9 cellular contexts compared by ENCODE assay signal in genomic region chr3:154018100-154018696, GRCh38.
A peak's percentile ranks its signal among the peaks of the same experiment; 100 is the strongest.
DNase-seq lines count a peak whose midpoint lies in the region; ATAC-seq, FAIRE-seq and TF ChIP-seq lines count a peak whose summit lies in the region.
"Had no signal": no experiment of that assay in that cellular context is flagged by ENCODE, and none has a peak within 500 bp of the region (broad histone marks: within the 10 kb centered on the region; RNA-seq: fewer than 3 reads in every experiment).

No MANE protein-coding gene starts in this region.

- no peak overlapping the region for H3K14ac ChIP-seq in trophoblast cell (ENCODE audit: low read length)

- H3K36me3 ChIP-seq in CD8-positive, alpha-beta memory T cell (ENCODE audit: insufficient read depth, low read length): no peaks in the 10 kb centered on the region
- no peaks in the 10 kb centered on the region for H3K36me3 ChIP-seq in bronchial epithelial cell (ENCODE audit: control insufficient read depth, insufficient read depth, low read length)
- no peaks in the 10 kb centered on the region for H3K36me3 ChIP-seq in trophoblast cell (ENCODE audit: control insufficient read depth in 1 of 2, insufficient read depth in 2 of 2, low read length in 2 of 2)

- no peak overlapping the region for H2AK5ac ChIP-seq in trophoblast cell (ENCODE audit: low read length)

- no peaks in the 10 kb centered on the region for H3K4me1 ChIP-seq in CD8-positive, alpha-beta memory T cell (ENCODE audit: insufficient read depth, low read length)
- no peaks in the 10 kb centered on the region for H3K4me1 ChIP-seq in trophoblast cell (ENCODE audit: control insufficient read depth in 1 of 2, insufficient read depth in 2 of 2, low read length in 2 of 2)

- H3K36me3 Mint-ChIP-seq in CD8-positive, alpha-beta memory T cell: no peaks in the 10 kb centered on the region

- no peak overlapping the region for H2BK12ac ChIP-seq in trophoblast cell (ENCODE audit: low read length)

- no peak overlapping the region for H3K23ac ChIP-seq in trophoblast cell (ENCODE audit: low read length)

- no peak overlapping the region for H3K4ac ChIP-seq in trophoblast cell (ENCODE audit: low read depth, low read length)

- no peaks in the 10 kb centered on the region for H3K9me3 ChIP-seq in CD8-positive, alpha-beta memory T cell (ENCODE audit: low read length)
- no peaks in the 10 kb centered on the region for H3K9me3 ChIP-seq in trophoblast cell (ENCODE audit: insufficient read depth, low read depth, low read length)

- no peaks in the 10 kb centered on the region for H3K79me1 ChIP-seq in trophoblast cell (ENCODE audit: low read length)

- H3K27me3 ChIP-seq in CD8-positive, alpha-beta memory T cell (ENCODE audit: insufficient read depth, low read length, poor library complexity, severe bottlenecking): no peaks in the 10 kb centered on the region
- H3K27me3 ChIP-seq in bronchial epithelial cell (ENCODE audit: control insufficient read depth, insufficient read depth, low read length): no peaks in the 10 kb centered on the region
- H3K27me3 ChIP-seq in trophoblast cell (ENCODE audit: insufficient read depth, low read length): no peaks in the 10 kb centered on the region

- H3K4me3 ChIP-seq in CD8-positive, alpha-beta memory T cell (ENCODE audit: low read length): no peak overlapping the region
- no peak overlapping the region for H3K4me3 ChIP-seq in bronchial epithelial cell (ENCODE audit: low read depth, low read length)
- H3K4me3 ChIP-seq in trophoblast cell (ENCODE audit: low read depth, low read length): no peak overlapping the region
- H3K4me3 ChIP-seq: SK-N-MC had no signal

- H4K8ac ChIP-seq in trophoblast cell (ENCODE audit: low read depth, low read length): no peak overlapping the region

- H3K9ac ChIP-seq in trophoblast cell (ENCODE audit: low read length): no peak overlapping the region

- H3K18ac ChIP-seq in trophoblast cell (ENCODE audit: low read length): no peak overlapping the region

- peak in 4 of 5 donors; percentile 1 to 12 (median 4) for DNase-seq in CD8-positive, alpha-beta memory T cell
- DNase-seq in SHP77 (lab: John Stamatoyannopoulos, UW) (peak; percentile 39 to 45), bronchial epithelial cell (ENCODE audit: low read depth) (peak; percentile 33), trophoblast cell (peak; percentile 14 to 58), amygdala (lab: John Stamatoyannopoulos, UW) (no peak)

- H2BK5ac ChIP-seq in trophoblast cell (ENCODE audit: low read depth, low read length, poor library complexity): no peak overlapping the region

- no peak overlapping the region for H3K27ac Mint-ChIP-seq in CD8-positive, alpha-beta memory T cell

- H3K27me3 Mint-ChIP-seq in CD8-positive, alpha-beta memory T cell: peaks cover 0 to 9% of the 10 kb centered on the region in 2 donors

- peak; percentile 77 for TF ChIP-seq CTCF in bronchial epithelial cell (IDR thresholded peaks at IDR 0.05; ENCODE audit: insufficient read depth, low read length, severe bottlenecking)

- H3K79me2 ChIP-seq in trophoblast cell (ENCODE audit: control insufficient read depth, insufficient read depth, low read length, poor library complexity): no peaks in the 10 kb centered on the region

- H2AFZ ChIP-seq in trophoblast cell (ENCODE audit: insufficient read depth, low read length, poor library complexity): no peak overlapping the region

- no peaks in the 10 kb centered on the region for H3K4me1 Mint-ChIP-seq in CD8-positive, alpha-beta memory T cell

- FAIRE-seq in bronchial epithelial cell (lab: Jason Lieb, UNC): no peak

- no peaks in the 10 kb centered on the region for H3K9me3 Mint-ChIP-seq in CD8-positive, alpha-beta memory T cell

- H3K4me3 Mint-ChIP-seq in CD8-positive, alpha-beta memory T cell: no peak overlapping the region

- H4K91ac ChIP-seq in trophoblast cell (ENCODE audit: low read depth, low read length): no peak overlapping the region

- no CpG with 5 or more reads among the region's 3 CpGs for WGBS in trophoblast cell (ENCODE audit: extremely low coverage, insufficient coverage, insufficient read length)

- no peak overlapping the region for H4K12ac ChIP-seq in trophoblast cell (ENCODE audit: low read depth, low read length)

- CTCF ChIA-PET in CD8-positive, alpha-beta memory T cell (lab: Charles Lee): interaction anchor here (1.2 kb wide), 1 partner anchor 81 kb away, joined by 3 read pairs; no protein-coding TSS in a partner anchor

- no peak overlapping the region for H2BK120ac ChIP-seq in trophoblast cell (ENCODE audit: insufficient read depth, low read length, poor library complexity)

- ATAC-seq in GM19023 (IDR thresholded peaks at IDR 0.05; ENCODE audit: unreplicated experiment) (peak; percentile 67), HG03442 (IDR thresholded peaks at IDR 0.05; ENCODE audit: unreplicated experiment) (peak; percentile 92), HG02623 (IDR thresholded peaks at IDR 0.05; ENCODE audit: unreplicated experiment) (no peak)

- no peak overlapping the region for H3K4me2 ChIP-seq in trophoblast cell (ENCODE audit: low read length)

- H3K27ac ChIP-seq in CD8-positive, alpha-beta memory T cell (ENCODE audit: low read depth, low read length): no peak overlapping the region
- no peak overlapping the region for H3K27ac ChIP-seq in trophoblast cell (ENCODE audit: low read depth, low read length)
- H3K27ac ChIP-seq: SK-N-MC had no signal

- POLR2A ChIA-PET in CD8-positive, alpha-beta memory T cell (lab: Charles Lee): no interaction called here

Comparison
In these comparisons a context has a peak if more than half of its experiments do, and no peak if none do; other contexts are left out.
1. DNase-seq: peak in CD8-positive, alpha-beta memory T cell (4 of 5), SHP77 (2 of 2), bronchial epithelial cell (single experiment) and trophoblast cell (2 of 2); none in amygdala (0 of 56).